17 cellular contexts compared by ENCODE assay signal in genomic region chr12:50215033-50215432, GRCh38. TPM values are rescaled to one million over a fixed set of nuclear protein-coding genes. Genes with fewer than 3 reads are reported as not detected.
DNase-seq lines count a peak whose midpoint lies in the region; ATAC-seq and TF ChIP-seq lines count a peak whose summit lies in the region.
"Had no signal": no experiment of that assay in that cellular context is flagged by ENCODE, and none has a peak within 500 bp of the region (broad histone marks: within the 10 kb centered on the region; RNA-seq: fewer than 3 reads in every experiment).

No MANE protein-coding gene starts in this region.

- H3K9me3 Mint-ChIP-seq in activated naive CD4-positive, alpha-beta T cell treated with anti-CD3 and anti-CD28 coated beads for 36 hours, result no peaks in the 10 kb centered on the region
- H3K9me3 Mint-ChIP-seq in activated naive CD4-positive, alpha-beta T cell treated with anti-CD3 and anti-CD28 coated beads, Interleukin-2, amount 10 ng/mL, durations not matched to agents 7 days and 5 days, result no peaks in the 10 kb centered on the region
- H3K9me3 Mint-ChIP-seq in T-cell, result no peaks in the 10 kb centered on the region
- H3K9me3 Mint-ChIP-seq in stimulated activated effector memory CD8-positive, alpha-beta T cell treated with anti-CD3 and anti-CD28 coated beads, Interleukin-12 subunit alpha, Interleukin-12 subunit beta, amount 100 ng/mL, for 72 hours, result no peaks in the 10 kb centered on the region

- intact Hi-C loops in activated naive CD4-positive, alpha-beta T cell treated with anti-CD3 and anti-CD28 coated beads for 36 hours (cut with micrococcal nuclease), result no loop called here

- H3K4me3 Mint-ChIP-seq in activated naive CD4-positive, alpha-beta T cell treated with anti-CD3 and anti-CD28 coated beads for 36 hours, result no peak overlapping the region
- H3K4me3 Mint-ChIP-seq in activated naive CD4-positive, alpha-beta T cell treated with anti-CD3 and anti-CD28 coated beads, Interleukin-2, amount 10 ng/mL, durations not matched to agents 7 days and 5 days, result no peak overlapping the region
- H3K4me3 Mint-ChIP-seq in T-cell, result no peak overlapping the region
- H3K4me3 Mint-ChIP-seq in stimulated activated effector memory CD8-positive, alpha-beta T cell treated with anti-CD3 and anti-CD28 coated beads, Interleukin-12 subunit alpha, Interleukin-12 subunit beta, amount 100 ng/mL, for 72 hours, result no peak overlapping the region

- no peaks in the 10 kb centered on the region for H3K27me3 Mint-ChIP-seq in activated naive CD4-positive, alpha-beta T cell treated with anti-CD3 and anti-CD28 coated beads for 36 hours (ENCODE audit: low read depth)
- H3K27me3 Mint-ChIP-seq in activated naive CD4-positive, alpha-beta T cell treated with anti-CD3 and anti-CD28 coated beads, Interleukin-2, amount 10 ng/mL, durations not matched to agents 7 days and 5 days, result no peaks in the 10 kb centered on the region
- H3K27me3 Mint-ChIP-seq in T-cell, result no peaks in the 10 kb centered on the region

- peak overlapping the region; percentile 5 for H3K27ac Mint-ChIP-seq in activated naive CD4-positive, alpha-beta T cell treated with anti-CD3 and anti-CD28 coated beads for 36 hours
- no peak overlapping the region for H3K27ac Mint-ChIP-seq in activated naive CD4-positive, alpha-beta T cell treated with anti-CD3 and anti-CD28 coated beads, Interleukin-2, amount 10 ng/mL, durations not matched to agents 7 days and 5 days
- peak overlapping the region; percentile 64 to 75 for H3K27ac Mint-ChIP-seq in T-cell
- peak overlapping the region; percentile 5 for H3K27ac Mint-ChIP-seq in stimulated activated effector memory CD8-positive, alpha-beta T cell treated with anti-CD3 and anti-CD28 coated beads, Interleukin-12 subunit alpha, Interleukin-12 subunit beta, amount 100 ng/mL, for 72 hours

- DNase-seq in activated naive CD4-positive, alpha-beta T cell treated with anti-CD3 and anti-CD28 coated beads for 36 hours, result no peak
- DNase-seq in activated naive CD4-positive, alpha-beta T cell treated with anti-CD3 and anti-CD28 coated beads, Interleukin-2, amount 10 ng/mL, durations not matched to agents 7 days and 5 days, result no peak
- DNase-seq in T-cell (no peak), epithelial cell of esophagus (ENCODE audit: low read depth) (peak; percentile 36), NCI-H2107 (lab: John Stamatoyannopoulos, UW) (no peak)
- DNase-seq in stimulated activated effector memory CD8-positive, alpha-beta T cell treated with anti-CD3 and anti-CD28 coated beads, Interleukin-12 subunit alpha, Interleukin-12 subunit beta, amount 100 ng/mL, for 72 hours (ENCODE audit: low spot score in 2 of 2), result no peak
- DNase-seq: activated CD8-positive, alpha-beta memory T cell treated with anti-CD3 and anti-CD28 coated beads, Interleukin-2, amount 50 U/mL, for 48 hours; DMS 273 treated with DMSO at 0.1 percent for 48 hours; HCEC 1CT; kidney; MG63; NCI-H2029 treated with DMSO at 0.1 percent for 48 hours; NCI-H82; posterior cingulate gyrus; SIG-M5 had no signal

- CTCF ChIA-PET in activated naive CD4-positive, alpha-beta T cell treated with anti-CD3 and anti-CD28 coated beads for 36 hours (lab: Charles Lee), result interaction anchor here (0.6 kb wide), 1 partner anchor 548 kb away, joined by 3 read pairs; no protein-coding TSS in a partner anchor
- CTCF ChIA-PET in activated naive CD4-positive, alpha-beta T cell treated with anti-CD3 and anti-CD28 coated beads, Interleukin-2, amount 10 ng/mL, durations not matched to agents 7 days and 5 days (lab: Charles Lee), result no interaction called here
- CTCF ChIA-PET in T-cell (lab: Charles Lee), result no interaction called here

- ATAC-seq in T-cell (replicated peaks in 1 of 4) (no peak), GM18517 (IDR thresholded peaks at IDR 0.05; ENCODE audit: unreplicated experiment) (no peak), HG03196 (IDR thresholded peaks at IDR 0.05; ENCODE audit: unreplicated experiment) (no peak)
- ATAC-seq in stimulated activated effector memory CD8-positive, alpha-beta T cell treated with anti-CD3 and anti-CD28 coated beads, Interleukin-12 subunit alpha, Interleukin-12 subunit beta, amount 100 ng/mL, for 72 hours, result peak; percentile 62

- H3K36me3 Mint-ChIP-seq in activated naive CD4-positive, alpha-beta T cell treated with anti-CD3 and anti-CD28 coated beads for 36 hours (ENCODE audit: low read depth), result no peaks in the 10 kb centered on the region
- peaks cover 5% of the 10 kb centered on the region for H3K36me3 Mint-ChIP-seq in activated naive CD4-positive, alpha-beta T cell treated with anti-CD3 and anti-CD28 coated beads, Interleukin-2, amount 10 ng/mL, durations not matched to agents 7 days and 5 days
- no peaks in the 10 kb centered on the region for H3K36me3 Mint-ChIP-seq in T-cell
- peaks cover 80% of the 10 kb centered on the region for H3K36me3 Mint-ChIP-seq in stimulated activated effector memory CD8-positive, alpha-beta T cell treated with anti-CD3 and anti-CD28 coated beads, Interleukin-12 subunit alpha, Interleukin-12 subunit beta, amount 100 ng/mL, for 72 hours

- POLR2A ChIA-PET in T-cell (lab: Charles Lee), result interaction anchor here in 1 of 2 donors (0.6 kb wide), 1 partner anchor 299 kb away, joined by 5 read pairs; no protein-coding TSS in a partner anchor

- peaks cover 56% of the 10 kb centered on the region for H3K4me1 Mint-ChIP-seq in activated naive CD4-positive, alpha-beta T cell treated with anti-CD3 and anti-CD28 coated beads for 36 hours (ENCODE audit: low read depth)
- peaks cover 40% of the 10 kb centered on the region for H3K4me1 Mint-ChIP-seq in activated naive CD4-positive, alpha-beta T cell treated with anti-CD3 and anti-CD28 coated beads, Interleukin-2, amount 10 ng/mL, durations not matched to agents 7 days and 5 days
- H3K4me1 Mint-ChIP-seq in T-cell, result peaks cover 57 to 71% (median 61%) of the 10 kb centered on the region in 3 donors
- H3K4me1 Mint-ChIP-seq in stimulated activated effector memory CD8-positive, alpha-beta T cell treated with anti-CD3 and anti-CD28 coated beads, Interleukin-12 subunit alpha, Interleukin-12 subunit beta, amount 100 ng/mL, for 72 hours, result peaks cover 38% of the 10 kb centered on the region

- H3K4me3 ChIP-seq in epithelial cell of esophagus (ENCODE audit: low read length), result no peak overlapping the region
- H3K4me3 ChIP-seq: MG63 had no signal

- TF ChIP-seq CTCF in epithelial cell of esophagus (IDR thresholded peaks at IDR 0.05; ENCODE audit: insufficient read depth, low read depth, low read length, missing control alignments), result no peak

RNA-seq across cellular contexts. Expression of gene CERS5, which starts 47.9 kb away (rescaled TPM):
- 10 to 100 TPM; 32.6 to 33.6 TPM for total RNA-seq in activated naive CD4-positive, alpha-beta T cell treated with anti-CD3 and anti-CD28 coated beads for 36 hours
- 10 to 100 TPM; 41.1 to 58.5 (median 46.2) TPM for total RNA-seq in T-cell
